Comparison of ENCODE assay signal across 24 cellular contexts in genomic region chr3:17744693-17745092, GRCh38. TPM values are rescaled to one million over a fixed set of nuclear protein-coding genes. Genes with fewer than 3 reads are reported as not detected.
A peak's percentile ranks its signal among the peaks of the same experiment; 100 is the strongest.
DNase-seq lines count a peak whose midpoint lies in the region; ATAC-seq, FAIRE-seq and TF ChIP-seq lines count a peak whose summit lies in the region.
"Had no signal": no experiment of that assay in that cellular context is flagged by ENCODE, and none has a peak within 500 bp of the region (broad histone marks: within the 10 kb centered on the region; RNA-seq: fewer than 3 reads in every experiment).

No MANE protein-coding gene starts in this region.

- H3K9ac ChIP-seq in HepG2 (ENCODE audit: insufficient read depth, low read depth, low read length) = no peak overlapping the region
- H3K9ac ChIP-seq in neural progenitor cell = no peak overlapping the region

- no peaks in the 10 kb centered on the region for H3K27me3 Mint-ChIP-seq in T-helper 2 cell treated with Interferon-gamma antibody and Interleukin-4, amounts not matched to agents 5 μg/mL and 100 μg/mL, for 36 hours (ENCODE audit: low read depth)
- H3K27me3 Mint-ChIP-seq in activated B cell treated with CpG ODN at 0.5 μM for 24 hours (no peaks in the 10 kb centered on the region), neural progenitor cell (ENCODE audit: insufficient read depth, low read depth) (peaks cover 2% of the 10 kb centered on the region)

- TF ChIP-seq POLR2A in HepG2 (IDR thresholded peaks at IDR 0.05; ENCODE audit: insufficient read depth in 1 of 2, low read depth in 2 of 2, low read length in 2 of 2) (no peak), uterus (IDR thresholded peaks at IDR 0.05) (no peak)

- H3K36me3 ChIP-seq in HepG2 (replicated peaks in 1 of 2; ENCODE audit: control insufficient read depth in 1 of 2, insufficient read depth in 2 of 2, low read length in 2 of 2) (no peaks in the 10 kb centered on the region), neural progenitor cell (no peaks in the 10 kb centered on the region), uterus (no peaks in the 10 kb centered on the region), aorta (ENCODE audit: control insufficient read depth in 1 of 2, insufficient read depth in 2 of 2, low read length in 1 of 2) (no peaks in the 10 kb centered on the region)

- H3K4me1 ChIP-seq in HepG2 (ENCODE audit: insufficient read depth, low read length) = peaks cover 72% of the 10 kb centered on the region
- H3K4me1 ChIP-seq in neural progenitor cell = peaks cover 18% of the 10 kb centered on the region
- H3K4me1 ChIP-seq in uterus = peaks cover 0 to 5% of the 10 kb centered on the region in 2 donors
- H3K4me1 ChIP-seq in aorta (ENCODE audit: control insufficient read depth in 1 of 2, insufficient read depth in 2 of 2, low read length in 2 of 2) = no peaks in the 10 kb centered on the region

- H3K36me3 Mint-ChIP-seq in T-helper 2 cell treated with Interferon-gamma antibody and Interleukin-4, amounts not matched to agents 5 μg/mL and 100 μg/mL, for 36 hours (ENCODE audit: low read depth) = peaks cover 5% of the 10 kb centered on the region
- H3K36me3 Mint-ChIP-seq in activated B cell treated with CpG ODN at 0.5 μM for 24 hours (ENCODE audit: low read depth) (peaks cover 3% of the 10 kb centered on the region), neural progenitor cell (no peaks in the 10 kb centered on the region)

- BruUV-seq in HepG2 (replicated peaks; lab: Mats Ljungman, UMichigan) = no TSS peak

- in situ Hi-C loops in HepG2 (cut with HindIII; ENCODE audit: extremely low pct_ligation_motif_present, low pct_unique_long_range_greater_than_20kb) = no loop called here

- peak overlapping the region; percentile 28 for H3K4me3 Mint-ChIP-seq in T-helper 2 cell treated with Interferon-gamma antibody and Interleukin-4, amounts not matched to agents 5 μg/mL and 100 μg/mL, for 36 hours
- no peak overlapping the region for H3K4me3 Mint-ChIP-seq in activated B cell treated with CpG ODN at 0.5 μM for 24 hours
- H3K4me3 Mint-ChIP-seq in neural progenitor cell = peak overlapping the region; percentile 64

- CTCF ChIA-PET in activated B cell treated with CpG ODN at 0.5 μM for 24 hours (lab: Charles Lee) (no interaction called here), HepG2 (lab: Yijun Ruan, JAX; ENCODE audit: low intra/inter-chr PET ratio, low total read pairs) (no interaction called here)

- H3K27ac Mint-ChIP-seq in T-helper 2 cell treated with Interferon-gamma antibody and Interleukin-4, amounts not matched to agents 5 μg/mL and 100 μg/mL, for 36 hours = no peak overlapping the region
- H3K27ac Mint-ChIP-seq in activated B cell treated with CpG ODN at 0.5 μM for 24 hours (peak overlapping the region; percentile 57), neural progenitor cell (no peak overlapping the region)
- H3K27ac Mint-ChIP-seq: GM23338 had no signal

- no peak overlapping the region for H3K4me2 ChIP-seq in HepG2 (ENCODE audit: low read depth, low read length)
- no peak overlapping the region for H3K4me2 ChIP-seq in neural progenitor cell
- H3K4me2 ChIP-seq: GM23338 had no signal

- TF ChIP-seq RAD21 in HepG2 (CRISPR knock-in tag; IDR thresholded peaks at IDR 0.05) = no peak

- no peaks in the 10 kb centered on the region for H3K9me3 Mint-ChIP-seq in T-helper 2 cell treated with Interferon-gamma antibody and Interleukin-4, amounts not matched to agents 5 μg/mL and 100 μg/mL, for 36 hours
- H3K9me3 Mint-ChIP-seq in activated B cell treated with CpG ODN at 0.5 μM for 24 hours (no peaks in the 10 kb centered on the region), neural progenitor cell (no peaks in the 10 kb centered on the region)
- H3K9me3 Mint-ChIP-seq: GM23338 had no signal

- TF ChIP-seq CTCF in activated B cell treated with CpG ODN at 0.5 μM for 24 hours (IDR thresholded peaks at IDR 0.05) = no peak
- no peak for TF ChIP-seq CTCF in HepG2 (CRISPR knock-in tag; IDR thresholded peaks at IDR 0.05)
- no peak for TF ChIP-seq CTCF in neural progenitor cell (IDR thresholded peaks at IDR 0.05)
- TF ChIP-seq CTCF in uterus (IDR thresholded peaks at IDR 0.05) = no peak

- TF ChIP-seq EP300 in HepG2 (IDR thresholded peaks at IDR 0.05; ENCODE audit: low read depth in 2 of 2, low read length in 2 of 2) (no peak), HepG2 (CRISPR knock-in tag; IDR thresholded peaks at IDR 0.05; ENCODE audit: borderline replicate concordance) (no peak)

- POLR2A ChIA-PET in activated B cell treated with CpG ODN at 0.5 μM for 24 hours (lab: Charles Lee) (no interaction called here), HepG2 (lab: Yijun Ruan, JAX) (no interaction called here)

- H4K20me1 ChIP-seq in HepG2 (ENCODE audit: insufficient read depth, low read length) (no peaks in the 10 kb centered on the region), neural progenitor cell (ENCODE audit: low read depth) (no peaks in the 10 kb centered on the region)

- no peak for DNase-seq in T-helper 2 cell treated with Interferon-gamma antibody and Interleukin-4, amounts not matched to agents 5 μg/mL and 100 μg/mL, for 36 hours (ENCODE audit: low spot score)
- DNase-seq in T-helper 2 cell (no peak), activated B cell treated with CpG ODN at 0.5 μM for 24 hours (no peak), HepG2 (ENCODE audit: low spot score) (no peak), neural progenitor cell (ENCODE audit: low spot score) (no peak), uterus (no peak), Ammon's horn (ENCODE audit: low spot score) (no peak), aorta (no peak)
- DNase-seq: ACHN, C1 segment of cervical spinal cord, HCEC 1CT, Kasumi-1, NCI-H1048, NCI-H1417 treated with DMSO at 0.1 percent for 48 hours, NCI-H187 treated with DMSO at 0.1 percent for 48 hours, NCI-H2107, NCI-H446 treated with DMSO at 0.1 percent for 48 hours, NCI-H526 treated with DMSO at 0.1 percent for 48 hours, Right ventricle myocardium superior had no signal

- H3K4me3 ChIP-seq in HepG2 (replicated peaks in 1 of 3; ENCODE audit: insufficient read depth in 1 of 3, low read depth in 2 of 3, low read length in 3 of 3) (no peak overlapping the region), neural progenitor cell (no peak overlapping the region), uterus (no peak overlapping the region), aorta (ENCODE audit: low read length in 2 of 2) (no peak overlapping the region)
- H3K4me3 ChIP-seq: GM23338 had no signal

- H3K79me2 ChIP-seq in HepG2 (ENCODE audit: insufficient read depth, low read length) (peaks cover 16% of the 10 kb centered on the region), neural progenitor cell (ENCODE audit: low read depth) (peaks cover 19% of the 10 kb centered on the region)

- H2AFZ ChIP-seq in HepG2 (ENCODE audit: low read length) (no peak overlapping the region), neural progenitor cell (replicated peaks) (no peak overlapping the region)
- H2AFZ ChIP-seq: GM23338 had no signal

- 62% methylated on average over 3 of the region's 3 CpGs for WGBS in HepG2 (ENCODE audit: low lambda C conversion rate)
- WGBS in aorta, 2 donors = 94 to 97% methylated on average over 3 of the region's 3 CpGs

- H3K4me1 Mint-ChIP-seq in T-helper 2 cell treated with Interferon-gamma antibody and Interleukin-4, amounts not matched to agents 5 μg/mL and 100 μg/mL, for 36 hours (ENCODE audit: low read depth) = peaks cover 34% of the 10 kb centered on the region
- peaks cover 49% of the 10 kb centered on the region for H3K4me1 Mint-ChIP-seq in activated B cell treated with CpG ODN at 0.5 μM for 24 hours
- peaks cover 34% of the 10 kb centered on the region for H3K4me1 Mint-ChIP-seq in neural progenitor cell

- H3K9me3 ChIP-seq in HepG2 (ENCODE audit: low read length) = no peaks in the 10 kb centered on the region
- no peaks in the 10 kb centered on the region for H3K9me3 ChIP-seq in neural progenitor cell (ENCODE audit: low read depth)
- H3K9me3 ChIP-seq in uterus = no peaks in the 10 kb centered on the region
- H3K9me3 ChIP-seq in aorta (ENCODE audit: control insufficient read depth, low read length) = no peaks in the 10 kb centered on the region

- peaks cover 35% of the 10 kb centered on the region for H3F3A ChIP-seq in neural progenitor cell (ENCODE audit: low read depth)

- no peak for FAIRE-seq in HepG2 (lab: Jason Lieb, UNC)
- FAIRE-seq: G401.6, GM12892, GM18507 had no signal

- H3K27ac ChIP-seq in HepG2 (ENCODE audit: extremely low read length, insufficient read depth, low read length) (no peak overlapping the region), neural progenitor cell (no peak overlapping the region), uterus (no peak overlapping the region), aorta (ENCODE audit: low read depth in 1 of 2, low read length in 2 of 2) (no peak overlapping the region)
- H3K27ac ChIP-seq: 22Rv1 had no signal

- ATAC-seq in activated B cell treated with CpG ODN at 0.5 μM for 24 hours (ENCODE audit: low read depth) = no peak
- no peak for ATAC-seq in HepG2
- no peak for ATAC-seq in aorta (ENCODE audit: low FRiP score)
- ATAC-seq: GM23338 had no signal

- no peaks in the 10 kb centered on the region; a peak in 1 of 5 replicates for H3K27me3 ChIP-seq in HepG2 (ENCODE audit: control insufficient read depth in 1 of 2, insufficient read depth in 2 of 2, low read length in 2 of 2)
- H3K27me3 ChIP-seq in neural progenitor cell = no peaks in the 10 kb centered on the region
- H3K27me3 ChIP-seq in uterus = no peaks in the 10 kb centered on the region
- H3K27me3 ChIP-seq in aorta (ENCODE audit: control insufficient read depth in 1 of 2, insufficient read depth in 2 of 2, low read length in 1 of 2) = no peaks in the 10 kb centered on the region

- intact Hi-C loops in activated B cell treated with CpG ODN at 0.5 μM for 24 hours (cut with micrococcal nuclease) (loop anchor here (5.0 to 10.0 kb wide), 6 partner anchors 38 to 1232 kb away; partner anchors contain the start of genes PLCL2 and RFTN1), HepG2 (cut with micrococcal nuclease; ENCODE audit: unreplicated experiment) (loop anchor here (5.0 kb wide), 1 partner anchor 312 kb away; no protein-coding TSS in a partner anchor), uterus (cut with DNase I; ENCODE audit: low total_unique reads) (no loop called here), aorta (cut with DNase I) (loop anchor here (5.0 kb wide), 2 partner anchors 102 to 107 kb away; no protein-coding TSS in a partner anchor)

RNA-seq across cellular contexts. Expression of gene TBC1D5, which starts 2.3 kb away (rescaled TPM):
- total RNA-seq in activated B cell treated with CpG ODN at 0.5 μM for 24 hours = 102 and 106 TPM in 2 replicates
- total RNA-seq in HepG2 (2016; rRNA removed; fragmentation: Illumina TruSeq; extraction: Trizol) = 33.3 and 50.5 TPM in 2 replicates
- total RNA-seq in HepG2 (2016; cell fraction: cytosol; rRNA removed; fragmentation: Illumina TruSeq; extraction: Trizol; ENCODE audit: low read depth) = 28.9 and 36.1 TPM in 2 replicates
- total RNA-seq in HepG2 (2016; cell fraction: insoluble cytoplasmic fraction; rRNA removed; fragmentation: Illumina TruSeq; extraction: Trizol) = 34.4 and 49.1 TPM in 2 replicates
- total RNA-seq in HepG2 (2016; cell fraction: membrane; rRNA removed; fragmentation: Illumina TruSeq; extraction: Trizol) = 27.1 and 27.6 TPM in 2 replicates
- 56.8 and 57.7 TPM in 2 replicates for total RNA-seq in HepG2 (2016; cell fraction: nucleus; rRNA removed; fragmentation: Illumina TruSeq; extraction: Trizol)
- polyA plus RNA-seq in HepG2 (2011; rRNA removed) = 15.4 and 19.2 TPM in 2 replicates
- 12.9 and 15.0 TPM in 2 replicates for polyA plus RNA-seq in HepG2 (2011; cell fraction: cytosol; rRNA removed)
- 10.9 and 12.9 TPM in 2 replicates for polyA plus RNA-seq in HepG2 (2011; cell fraction: nucleus; rRNA removed)
- 17.7 and 18.8 TPM in 2 replicates for polyA plus RNA-seq in HepG2 (2012)
- polyA plus RNA-seq in HepG2 (2016; cell fraction: cytosol; fragmentation: Illumina TruSeq; extraction: Trizol; ENCODE audit: low read depth) = 0.88 and 1.2 TPM in 2 replicates
- polyA plus RNA-seq in HepG2 (2016; cell fraction: insoluble cytoplasmic fraction; fragmentation: Illumina TruSeq; extraction: Trizol; ENCODE audit: low read depth) = 17.3 and 19.4 TPM in 2 replicates
- polyA plus RNA-seq in HepG2 (2016; cell fraction: membrane; fragmentation: Illumina TruSeq; extraction: Trizol; ENCODE audit: low read depth) = 4.4 and 4.8 TPM in 2 replicates
- 13.6 and 14.4 TPM in 2 replicates for polyA plus RNA-seq in HepG2 (2016; cell fraction: nucleus; fragmentation: Illumina TruSeq; extraction: Trizol; ENCODE audit: insufficient read depth, low read depth)
- 11.9 and 39.7 TPM in 2 replicates for polyA minus RNA-seq in HepG2 (2011; rRNA and poly(A)+ RNA removed; ENCODE audit: low replicate concordance)
- 27.3 and 30.9 TPM in 2 replicates for polyA minus RNA-seq in HepG2 (2011; cell fraction: cytosol; rRNA and poly(A)+ RNA removed)
- 86.3 and 98.5 TPM in 2 replicates for polyA minus RNA-seq in HepG2 (2011; cell fraction: nucleus; rRNA and poly(A)+ RNA removed)
- total RNA-seq in neural progenitor cell (ENCODE audit: low replicate concordance) = 63.6 and 108 TPM in 2 replicates
- total RNA-seq in uterus = 100 to 1,000 TPM in 1 of 4 donors, 10 to 100 TPM in 3; 34.6 to 189 (median 75.6) TPM
- total RNA-seq in aorta = 10 to 100 TPM; 52.2 to 75.5 TPM
- 10 to 100 TPM; 11.8 to 16.8 TPM for polyA plus RNA-seq in aorta
